In the genomic region with DNA sequence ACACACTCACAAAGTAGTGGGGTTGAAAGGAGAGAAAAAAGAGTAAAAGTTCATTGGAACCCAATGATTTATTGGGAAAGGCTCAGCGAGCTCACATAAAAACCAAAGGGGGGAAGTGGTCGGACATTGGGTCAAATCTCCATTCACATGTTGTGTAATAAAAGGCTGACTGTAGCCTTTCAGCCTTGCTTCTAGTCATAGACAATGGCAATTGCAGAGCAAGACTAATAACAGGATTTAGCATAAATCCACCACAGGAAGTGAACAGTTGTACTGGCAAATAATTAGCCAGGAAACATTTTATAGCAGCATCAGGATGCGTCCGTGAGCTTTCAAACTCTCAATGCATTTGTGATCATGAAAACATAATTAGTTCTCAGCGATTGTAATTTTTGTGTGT, we compare ENCODE assay signal across 8 cellular contexts.
DNase-seq lines count a peak whose midpoint lies in the region; ATAC-seq and TF ChIP-seq lines count a peak whose summit lies in the region.

No MANE protein-coding gene starts in this region.

- DNase-seq in SK-N-SH (no peak), colonic mucosa (no peak), Karpas-422 (no peak)
- DNase-seq in stimulated activated naive B cell treated with anti-CD40 and anti-IgM and Interleukin-4, amounts not matched to agents 10 μg/mL and 1 μg/mL and 100 μg/mL, for 72 hours = no peak
- DNase-seq in stimulated activated CD4-positive, alpha-beta T cell treated with anti-CD3 and anti-CD28 coated beads, Interleukin-2, amount 100 ng/mL, for 24 hours = no peak

- TF ChIP-seq EP300 in SK-N-SH (IDR thresholded peaks at IDR 0.05; ENCODE audit: borderline replicate concordance in 1 of 2, low read depth in 1 of 2, low read length in 1 of 2) = no peak

- no peaks in the 10 kb centered on the region for H3K27me3 Mint-ChIP-seq in stimulated activated naive B cell treated with anti-CD40 and anti-IgM and Interleukin-4, amounts not matched to agents 10 μg/mL and 1 μg/mL and 100 μg/mL, for 72 hours

- H3K27ac ChIP-seq in SK-N-SH (ENCODE audit: low read depth in 2 of 2, low read length in 1 of 2) (no peak overlapping the region), colonic mucosa (peak overlapping the region; percentile 16), Karpas-422 (ENCODE audit: low read length) (no peak overlapping the region)

- H3K4me1 ChIP-seq in SK-N-SH (ENCODE audit: control insufficient read depth in 1 of 2, insufficient read depth in 2 of 2, low read depth in 1 of 2, low read length in 1 of 2) (peaks cover 0 to 2% of the 10 kb centered on the region in 2 experiments; a peak in 3 of 4 replicates), colonic mucosa (no peaks in the 10 kb centered on the region), Karpas-422 (ENCODE audit: low read length) (no peaks in the 10 kb centered on the region)

- 81% methylated on average over 5 of the region's 5 CpGs for WGBS in SK-N-SH (ENCODE audit: low lambda C conversion rate)

- no peaks in the 10 kb centered on the region for H4K20me1 ChIP-seq in SK-N-SH (ENCODE audit: insufficient read depth)
- H4K20me1 ChIP-seq in Karpas-422 (ENCODE audit: insufficient read depth, low read depth, low read length) = no peaks in the 10 kb centered on the region

- H3K27ac Mint-ChIP-seq in stimulated activated naive B cell treated with anti-CD40 and anti-IgM and Interleukin-4, amounts not matched to agents 10 μg/mL and 1 μg/mL and 100 μg/mL, for 72 hours = peak overlapping the region; percentile 48

- H3K9ac ChIP-seq in SK-N-SH = no peak overlapping the region
- peak overlapping the region in 1 of 2 donors; percentile 43 for H3K9ac ChIP-seq in colonic mucosa (ENCODE audit: low read depth in 2 of 2, low read length in 2 of 2)
- no peak overlapping the region for H3K9ac ChIP-seq in Karpas-422 (ENCODE audit: low read length)

- POLR2A ChIA-PET in SK-N-SH (lab: Yijun Ruan, JAX) = no interaction called here

- 0 out of 2 replicates have a peak overlapping the region, but pooled peaks have one; percentile 17 for H2AFZ ChIP-seq in SK-N-SH (ENCODE audit: low read depth)
- H2AFZ ChIP-seq in Karpas-422 (ENCODE audit: low read length) = no peak overlapping the region

- no peaks in the 10 kb centered on the region for H3K36me3 ChIP-seq in SK-N-SH (replicated peaks in 1 of 2; ENCODE audit: control insufficient read depth in 1 of 2, insufficient read depth in 2 of 2, low read length in 1 of 2)
- no peaks in the 10 kb centered on the region for H3K36me3 ChIP-seq in colonic mucosa
- no peaks in the 10 kb centered on the region for H3K36me3 ChIP-seq in Karpas-422 (ENCODE audit: insufficient read depth, low read length)

- H3F3A ChIP-seq in SK-N-SH (replicated peaks; ENCODE audit: insufficient read depth) = no peaks in the 10 kb centered on the region

- H3K9me3 ChIP-seq in SK-N-SH = no peaks in the 10 kb centered on the region
- H3K9me3 ChIP-seq in colonic mucosa = no peaks in the 10 kb centered on the region
- 0 out of 2 replicates have a peak, but pooled peaks cover 8% of the 10 kb centered on the region for H3K9me3 ChIP-seq in Karpas-422 (ENCODE audit: low read length)

- intact Hi-C loops in colonic mucosa (cut with DNase I) = no loop called here

- peaks cover 6 to 14% of the 10 kb centered on the region in 2 donors for H3K4me1 Mint-ChIP-seq in stimulated activated naive B cell treated with anti-CD40 and anti-IgM and Interleukin-4, amounts not matched to agents 10 μg/mL and 1 μg/mL and 100 μg/mL, for 72 hours

- H3K4me2 ChIP-seq in SK-N-SH (no peak overlapping the region), Karpas-422 (ENCODE audit: low read depth, low read length, poor library complexity, severe bottlenecking) (no peak overlapping the region)

- H3K4me3 ChIP-seq in SK-N-SH (ENCODE audit: low read depth in 2 of 2, low read length in 1 of 2) (no peak overlapping the region), colonic mucosa (no peak overlapping the region), Karpas-422 (ENCODE audit: low read length) (no peak overlapping the region)

- no peak for TF ChIP-seq RAD21 in SK-N-SH (IDR thresholded peaks at IDR 0.05; ENCODE audit: low read length)

- no peak overlapping the region for H3K4me3 Mint-ChIP-seq in stimulated activated naive B cell treated with anti-CD40 and anti-IgM and Interleukin-4, amounts not matched to agents 10 μg/mL and 1 μg/mL and 100 μg/mL, for 72 hours

- TF ChIP-seq CTCF in SK-N-SH (IDR thresholded peaks at IDR 0.05) = no peak
- no peak for TF ChIP-seq CTCF in colonic mucosa (IDR thresholded peaks at IDR 0.05)

- ATAC-seq in SK-N-SH treated with all-trans-retinoic acid at 6 μM for 48 hours = no peak
- peak; percentile 75 for ATAC-seq in HG03521 (IDR thresholded peaks at IDR 0.05; ENCODE audit: unreplicated experiment)
- peak; percentile 36 to 58 for ATAC-seq in stimulated activated naive B cell treated with anti-CD40 and anti-IgM and Interleukin-4, amounts not matched to agents 10 μg/mL and 1 μg/mL and 100 μg/mL, for 72 hours (replicated peaks)
- ATAC-seq in GM21717 (IDR thresholded peaks at IDR 0.05; ENCODE audit: unreplicated experiment) = no peak

- CTCF ChIA-PET in SK-N-SH (lab: Yijun Ruan, JAX) = no interaction called here

- no peaks in the 10 kb centered on the region for H3K9me3 Mint-ChIP-seq in stimulated activated naive B cell treated with anti-CD40 and anti-IgM and Interleukin-4, amounts not matched to agents 10 μg/mL and 1 μg/mL and 100 μg/mL, for 72 hours

- H3K79me2 ChIP-seq in SK-N-SH (ENCODE audit: insufficient read depth) = no peaks in the 10 kb centered on the region
- no peaks in the 10 kb centered on the region for H3K79me2 ChIP-seq in Karpas-422 (ENCODE audit: low read length)

- H3K36me3 Mint-ChIP-seq in stimulated activated naive B cell treated with anti-CD40 and anti-IgM and Interleukin-4, amounts not matched to agents 10 μg/mL and 1 μg/mL and 100 μg/mL, for 72 hours = no peaks in the 10 kb centered on the region

- H3K27me3 ChIP-seq in SK-N-SH (ENCODE audit: insufficient read depth) (no peaks in the 10 kb centered on the region), colonic mucosa (no peaks in the 10 kb centered on the region), Karpas-422 (ENCODE audit: low read length) (no peaks in the 10 kb centered on the region)

- H3K9me2 ChIP-seq in SK-N-SH (no peaks in the 10 kb centered on the region), Karpas-422 (replicated peaks; ENCODE audit: insufficient read depth, low read length) (no peaks in the 10 kb centered on the region)

TF ChIP-seq in SK-N-SH, 30 proteins besides CTCF, POLR2A, EP300 and RAD21 (continues in another document):
- TF ChIP-seq NFIC (IDR thresholded peaks at IDR 0.05; ENCODE audit: borderline replicate concordance) (no peak), FOSL2 (IDR thresholded peaks at IDR 0.05; ENCODE audit: borderline replicate concordance, low read depth) (no peak), MXI1 (IDR thresholded peaks at IDR 0.05; ENCODE audit: low read depth, low read length) (no peak), GATA2 (CRISPR knock-in tag; IDR thresholded peaks at IDR 0.05) (no peak), SMC3 (IDR thresholded peaks at IDR 0.05; ENCODE audit: low read depth, low read length) (no peak), FOXM1 (IDR thresholded peaks at IDR 0.05; ENCODE audit: low read depth) (no peak)
- TF ChIP-seq, protein P1, sequence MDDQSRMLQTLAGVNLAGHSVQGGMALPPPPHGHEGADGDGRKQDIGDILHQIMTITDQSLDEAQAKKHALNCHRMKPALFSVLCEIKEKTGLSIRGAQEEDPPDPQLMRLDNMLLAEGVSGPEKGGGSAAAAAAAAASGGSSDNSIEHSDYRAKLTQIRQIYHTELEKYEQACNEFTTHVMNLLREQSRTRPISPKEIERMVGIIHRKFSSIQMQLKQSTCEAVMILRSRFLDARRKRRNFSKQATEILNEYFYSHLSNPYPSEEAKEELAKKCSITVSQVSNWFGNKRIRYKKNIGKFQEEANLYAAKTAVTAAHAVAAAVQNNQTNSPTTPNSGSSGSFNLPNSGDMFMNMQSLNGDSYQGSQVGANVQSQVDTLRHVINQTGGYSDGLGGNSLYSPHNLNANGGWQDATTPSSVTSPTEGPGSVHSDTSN (IDR thresholded peaks at IDR 0.05) = no peak
- TF ChIP-seq, protein P2, sequence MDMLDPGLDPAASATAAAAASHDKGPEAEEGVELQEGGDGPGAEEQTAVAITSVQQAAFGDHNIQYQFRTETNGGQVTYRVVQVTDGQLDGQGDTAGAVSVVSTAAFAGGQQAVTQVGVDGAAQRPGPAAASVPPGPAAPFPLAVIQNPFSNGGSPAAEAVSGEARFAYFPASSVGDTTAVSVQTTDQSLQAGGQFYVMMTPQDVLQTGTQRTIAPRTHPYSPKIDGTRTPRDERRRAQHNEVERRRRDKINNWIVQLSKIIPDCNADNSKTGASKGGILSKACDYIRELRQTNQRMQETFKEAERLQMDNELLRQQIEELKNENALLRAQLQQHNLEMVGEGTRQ (IDR thresholded peaks at IDR 0.05; ENCODE audit: borderline replicate concordance, low read depth, low read length) = no peak

TF ChIP-seq in SK-N-SH treated with all-trans-retinoic acid at 6 μM for 48 hours, 23 proteins besides CTCF, POLR2A, EP300 and RAD21 (continues in another document):
- TF ChIP-seq, protein P3, sequence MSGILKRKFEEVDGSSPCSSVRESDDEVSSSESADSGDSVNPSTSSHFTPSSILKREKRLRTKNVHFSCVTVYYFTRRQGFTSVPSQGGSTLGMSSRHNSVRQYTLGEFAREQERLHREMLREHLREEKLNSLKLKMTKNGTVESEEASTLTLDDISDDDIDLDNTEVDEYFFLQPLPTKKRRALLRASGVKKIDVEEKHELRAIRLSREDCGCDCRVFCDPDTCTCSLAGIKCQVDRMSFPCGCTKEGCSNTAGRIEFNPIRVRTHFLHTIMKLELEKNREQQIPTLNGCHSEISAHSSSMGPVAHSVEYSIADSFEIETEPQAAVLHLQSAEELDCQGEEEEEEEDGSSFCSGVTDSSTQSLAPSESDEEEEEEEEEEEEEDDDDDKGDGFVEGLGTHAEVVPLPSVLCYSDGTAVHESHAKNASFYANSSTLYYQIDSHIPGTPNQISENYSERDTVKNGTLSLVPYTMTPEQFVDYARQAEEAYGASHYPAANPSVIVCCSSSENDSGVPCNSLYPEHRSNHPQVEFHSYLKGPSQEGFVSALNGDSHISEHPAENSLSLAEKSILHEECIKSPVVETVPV (CRISPR knock-in tag; IDR thresholded peaks at IDR 0.05) = no peak
- TF ChIP-seq GLIS3 (CRISPR knock-in tag; IDR thresholded peaks at IDR 0.05) = no peak
- no peak for TF ChIP-seq BACH2 (CRISPR knock-in tag; IDR thresholded peaks at IDR 0.05; ENCODE audit: borderline replicate concordance)
- TF ChIP-seq ZNF8 (CRISPR knock-in tag; IDR thresholded peaks at IDR 0.05) = no peak
- TF ChIP-seq CSDC2 (CRISPR knock-in tag; IDR thresholded peaks at IDR 0.05) = no peak

Comparison
In these comparisons a context has a peak if more than half of its experiments do, and no peak if none do; other contexts are left out.
1. ATAC-seq: peak in HG03521 (single experiment) and stimulated activated naive B cell treated with anti-CD40 and anti-IgM and Interleukin-4, amounts not matched to agents 10 μg/mL and 1 μg/mL and 100 μg/mL, for 72 hours (2 of 2); none in SK-N-SH treated with all-trans-retinoic acid at 6 μM for 48 hours (single experiment) and GM21717 (single experiment).